23 cellular contexts compared by ENCODE assay signal in genomic region chr1:230196077-230196476, GRCh38.
"Had no signal": no experiment of that assay in that cellular context is flagged by ENCODE, and none has a peak within 500 bp of the region (broad histone marks: within the 10 kb centered on the region; RNA-seq: fewer than 3 reads in every experiment).

No MANE protein-coding gene starts in this region.

- H3K4me3 Mint-ChIP-seq: activated CD4-positive, alpha-beta T cell treated with anti-CD3 and anti-CD28 coated beads for 36 hours; activated CD8-positive, alpha-beta T cell treated with anti-CD3 and anti-CD28 coated beads for 36 hours; activated naive CD8-positive, alpha-beta T cell treated with anti-CD3 and anti-CD28 coated beads, Interleukin-2, amount 10 ng/mL, durations not matched to agents 7 days and 5 days; activated T-cell treated with anti-CD3 and anti-CD28 coated beads, Interleukin-2, amount 50 U/mL, for 72 hours; T-helper 1 cell treated with Interleukin-12 subunit alpha and Interleukin-12 subunit beta and Interleukin-4 antibody, amounts not matched to agents 30 μg/mL and 1 μg/mL, for 36 hours had no signal

- H3K9me3 Mint-ChIP-seq: activated CD8-positive, alpha-beta T cell treated with anti-CD3 and anti-CD28 coated beads for 36 hours; activated naive CD8-positive, alpha-beta T cell treated with anti-CD3 and anti-CD28 coated beads, Interleukin-2, amount 10 ng/mL, durations not matched to agents 7 days and 5 days; activated T-cell treated with anti-CD3 and anti-CD28 coated beads, Interleukin-2, amount 50 U/mL, for 72 hours; T-helper 1 cell treated with Interleukin-12 subunit alpha and Interleukin-12 subunit beta and Interleukin-4 antibody, amounts not matched to agents 30 μg/mL and 1 μg/mL, for 36 hours had no signal

- H3K27me3 ChIP-seq: adrenal gland, Peyer's patch, SJCRH30 had no signal

- H3K4me2 ChIP-seq: KMS-11 had no signal

- H3K4me1 ChIP-seq: Peyer's patch, SJCRH30 had no signal

- H3K9me3 ChIP-seq: adrenal gland, Peyer's patch, SJCRH30 had no signal

- H3K4me3 ChIP-seq: adrenal gland, Peyer's patch, SJCRH30 had no signal

- H3K27ac Mint-ChIP-seq: activated CD4-positive, alpha-beta T cell treated with anti-CD3 and anti-CD28 coated beads for 36 hours; activated CD8-positive, alpha-beta T cell treated with anti-CD3 and anti-CD28 coated beads for 36 hours; activated naive CD8-positive, alpha-beta T cell treated with anti-CD3 and anti-CD28 coated beads, Interleukin-2, amount 10 ng/mL, durations not matched to agents 7 days and 5 days; activated T-cell treated with anti-CD3 and anti-CD28 coated beads, Interleukin-2, amount 50 U/mL, for 72 hours; T-helper 1 cell treated with Interleukin-12 subunit alpha and Interleukin-12 subunit beta and Interleukin-4 antibody, amounts not matched to agents 30 μg/mL and 1 μg/mL, for 36 hours had no signal

- H3K9ac ChIP-seq: KMS-11 had no signal

- H3K27me3 Mint-ChIP-seq: activated CD4-positive, alpha-beta T cell treated with anti-CD3 and anti-CD28 coated beads for 36 hours; activated CD8-positive, alpha-beta T cell treated with anti-CD3 and anti-CD28 coated beads for 36 hours; activated naive CD8-positive, alpha-beta T cell treated with anti-CD3 and anti-CD28 coated beads, Interleukin-2, amount 10 ng/mL, durations not matched to agents 7 days and 5 days had no signal

- H3K27ac ChIP-seq: adrenal gland, KMS-11, Peyer's patch, RWPE1, SJCRH30, VCaP had no signal

- DNase-seq: activated CD4-positive, alpha-beta T cell treated with anti-CD3 and anti-CD28 coated beads for 36 hours; activated CD8-positive, alpha-beta T cell treated with anti-CD3 and anti-CD28 coated beads for 36 hours; activated naive CD4-positive, alpha-beta T cell treated with anti-CD3 and anti-CD28 coated beads, Interleukin-2, amount 50 U/mL, for 16 hours; activated naive CD8-positive, alpha-beta T cell treated with anti-CD3 and anti-CD28 coated beads, Interleukin-2, amount 10 ng/mL, durations not matched to agents 7 days and 5 days; activated T-cell treated with anti-CD3 and anti-CD28 coated beads for 4 hours; activated T-cell treated with anti-CD3 and anti-CD28 coated beads, Interleukin-2, amount 50 U/mL, for 72 hours; anterior cingulate cortex; cerebellar nuclear complex; MM.1S; NCI-H1105; NCI-H1436 treated with DMSO at 0.1 percent for 48 hours; NCI-H187; NCI-H2081 treated with DMSO at 0.1 percent for 48 hours; NCI-H446; NCI-H524; Peyer's patch; Right ventricle myocardium superior; SJCRH30 had no signal

- ATAC-seq: activated CD4-positive, alpha-beta T cell treated with anti-CD3 and anti-CD28 coated beads for 36 hours; activated CD8-positive, alpha-beta T cell treated with anti-CD3 and anti-CD28 coated beads for 36 hours; activated T-cell treated with anti-CD3 and anti-CD28 coated beads, Interleukin-2, amount 50 U/mL, for 72 hours had no signal

- H3K36me3 ChIP-seq: adrenal gland, Peyer's patch, SJCRH30 had no signal

- H3K36me3 Mint-ChIP-seq: activated naive CD8-positive, alpha-beta T cell treated with anti-CD3 and anti-CD28 coated beads, Interleukin-2, amount 10 ng/mL, durations not matched to agents 7 days and 5 days had no signal
